In the genomic region with DNA sequence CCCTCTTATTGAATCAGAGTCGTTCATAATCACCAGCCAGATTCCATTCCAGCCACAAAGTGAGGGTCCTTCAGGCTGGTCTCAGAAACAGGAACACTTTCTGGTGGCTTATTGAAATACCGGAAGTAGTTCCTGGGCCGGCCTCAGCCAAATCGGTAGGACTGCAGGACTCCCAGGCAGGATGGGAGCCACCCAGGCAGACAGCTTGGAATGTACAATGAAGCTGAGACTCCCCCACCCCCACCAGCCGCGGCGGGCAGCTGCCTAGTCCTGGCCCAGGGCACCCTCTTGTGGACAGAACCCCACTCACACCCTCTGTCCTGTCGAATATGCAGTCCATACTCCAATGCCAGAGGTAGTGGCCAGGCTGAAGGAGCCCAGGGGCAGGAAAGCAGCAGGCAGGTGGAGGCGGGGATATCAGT, we compare ENCODE assay signal across 8 cellular contexts. TPM values are rescaled to one million over a fixed set of nuclear protein-coding genes. Genes with fewer than 3 reads are reported as not detected.
DNase-seq lines count a peak whose midpoint lies in the region; ATAC-seq and TF ChIP-seq lines count a peak whose summit lies in the region.

No MANE protein-coding gene starts in this region.

- CTCF ChIA-PET in WTC11 (lab: Charles Lee), result interaction anchor here (0.6 to 6.4 kb wide), 34 partner anchors 8 to 364 kb away, joined by 3 to 120 read pairs (median 5); partner anchors contain the start of gene MDFI
- CTCF ChIA-PET in mammary epithelial cell (lab: Charles Lee; ENCODE audit: low non-redundant PET), result interaction anchor here (0.6 kb wide), 1 partner anchor 53 kb away, joined by 3 read pairs; no protein-coding TSS in a partner anchor

- H3K4me2 ChIP-seq in mammary epithelial cell (ENCODE audit: insufficient read depth, low read depth, low read length), result no peak overlapping the region

- no peaks in the 10 kb centered on the region for H3K9me3 Mint-ChIP-seq in WTC11

- no peak overlapping the region for H3K9ac ChIP-seq in mammary epithelial cell (ENCODE audit: insufficient read depth, low read length)

- no peaks in the 10 kb centered on the region for H3K79me2 ChIP-seq in mammary epithelial cell (ENCODE audit: insufficient read depth, low read length)

- in situ Hi-C loops in mammary epithelial cell (cut with MboI; ENCODE audit: low sequenced_read_pairs in 2 of 2), result loop anchor here (5.0 to 25.0 kb wide), 3 partner anchors 80 to 320 kb away; no protein-coding TSS in a partner anchor

- H3K27ac Mint-ChIP-seq in WTC11, result peak overlapping the region; percentile 68; the same call in 1 of the 2 replicates

- no peaks in the 10 kb centered on the region for H4K20me1 ChIP-seq in mammary epithelial cell (ENCODE audit: insufficient read depth, low read length)

- H3K36me3 Mint-ChIP-seq in WTC11, result no peaks in the 10 kb centered on the region

- DNase-seq in Daoy (ENCODE audit: low read depth) (peak; percentile 96), NCI-H226 (peak; percentile 82), WTC11 (ENCODE audit: low spot score) (peak; percentile 96), mammary epithelial cell (peak; percentile 78), islet precursor cell (peak; percentile 99)
- DNase-seq in stimulated activated CD4-positive, alpha-beta T cell treated with anti-CD3 and anti-CD28 coated beads, Interleukin-15, amount 100 ng/mL, for 48 hours (ENCODE audit: low read depth in 2 of 2), result peak; percentile 52 to 75

- H3K4me1 Mint-ChIP-seq in WTC11, result peaks cover 47% of the 10 kb centered on the region

- peaks cover 3% of the 10 kb centered on the region for H3K36me3 ChIP-seq in mammary epithelial cell (ENCODE audit: insufficient read depth, low read length)

- POLR2A ChIA-PET in WTC11 (lab: Charles Lee), result interaction anchor here (0.8 to 2.0 kb wide), 2 partner anchors 43 to 79 kb away, joined by 7 to 8 read pairs; partner anchors contain the start of gene MDFI

- peak overlapping the region; percentile 67 for H2AFZ ChIP-seq in mammary epithelial cell (ENCODE audit: low read depth, low read length)

- no peak overlapping the region for H3K4me3 Mint-ChIP-seq in WTC11

- H3K9me3 ChIP-seq in mammary epithelial cell (replicated peaks; ENCODE audit: insufficient read depth, low read length), result no peaks in the 10 kb centered on the region

- peaks cover 13% of the 10 kb centered on the region for H3K27me3 Mint-ChIP-seq in WTC11 (ENCODE audit: low read depth)

- dilution Hi-C loops in mammary epithelial cell (cut with HindIII; ENCODE audit: low sequenced_read_pairs), result no loop called here

- no peak overlapping the region for H3K27ac ChIP-seq in mammary epithelial cell (ENCODE audit: insufficient read depth, low read depth, low read length)

- no peaks in the 10 kb centered on the region for H3K27me3 ChIP-seq in mammary epithelial cell (ENCODE audit: insufficient read depth, low read length)

- ATAC-seq in HG02973 (IDR thresholded peaks at IDR 0.05; ENCODE audit: unreplicated experiment) (peak; percentile 58), WTC11 (peak; percentile 82), HG03354 (IDR thresholded peaks at IDR 0.05; ENCODE audit: poor library complexity, severe bottlenecking, unreplicated experiment) (no peak)

- no peak overlapping the region for H3K4me3 ChIP-seq in mammary epithelial cell (replicated peaks in 1 of 3; ENCODE audit: insufficient read depth in 1 of 3, low read depth in 2 of 3, low read length in 3 of 3)

- intact Hi-C loops in mammary epithelial cell (cut with micrococcal nuclease), result loop anchor here (1.0 kb wide), 6 partner anchors 45 to 313 kb away; no protein-coding TSS in a partner anchor

- 14% methylated on average over 6 of the region's 9 CpGs for WGBS in mammary epithelial cell (ENCODE audit: low coverage, missing lambda C conversion rate)

- TF ChIP-seq CTCF in WTC11 (IDR thresholded peaks at IDR 0.05) (peak; percentile 74), mammary epithelial cell (conservative IDR thresholded peaks at IDR 0.05 in 1 of 2, IDR thresholded peaks at IDR 0.05 in 1 of 2; ENCODE audit: extremely low read depth in 1 of 2, insufficient read depth in 1 of 2, low read depth in 1 of 2, low read length in 2 of 2) (peak; percentile 72 to 92)

- BruUV-seq in mammary epithelial cell (replicated peaks; lab: Mats Ljungman, UMichigan), result no TSS peak

- H3K4me1 ChIP-seq in mammary epithelial cell (ENCODE audit: insufficient read depth, low read length), result peaks cover 3% of the 10 kb centered on the region

TF ChIP-seq in WTC11, 78 proteins besides CTCF, POLR2A, EP300 and RAD21:
- TF ChIP-seq ZNF423 (CRISPR knock-in tag; IDR thresholded peaks at IDR 0.05) (peak; percentile 19; the same call in 1 of the 2 replicates), ZNF138 (CRISPR knock-in tag; conservative IDR thresholded peaks at IDR 0.05) (no peak), ZNF281 (CRISPR knock-in tag; IDR thresholded peaks at IDR 0.05) (peak; percentile 91), RORB (CRISPR knock-in tag; IDR thresholded peaks at IDR 0.05) (no peak), GABPB1 (CRISPR knock-in tag; IDR thresholded peaks at IDR 0.05) (peak; percentile 20; the same call in 1 of the 2 replicates), SP1 (CRISPR knock-in tag; conservative IDR thresholded peaks at IDR 0.05) (0 out of 2 replicates have a peak, but pooled peaks have one; percentile 40), PRRX2 (CRISPR knock-in tag; IDR thresholded peaks at IDR 0.05) (no peak), TEAD1 (CRISPR knock-in tag; IDR thresholded peaks at IDR 0.05) (peak; percentile 90; the same call in 1 of the 2 replicates)
- TF ChIP-seq, protein P1, sequence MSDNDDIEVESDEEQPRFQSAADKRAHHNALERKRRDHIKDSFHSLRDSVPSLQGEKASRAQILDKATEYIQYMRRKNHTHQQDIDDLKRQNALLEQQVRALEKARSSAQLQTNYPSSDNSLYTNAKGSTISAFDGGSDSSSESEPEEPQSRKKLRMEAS (CRISPR knock-in tag; IDR thresholded peaks at IDR 0.05), result 0 out of 2 replicates have a peak, but pooled peaks have one; percentile 27

RNA-seq across cellular contexts. Expression of gene MDFI, which starts 43.8 kb away (rescaled TPM):
- 45.7 and 53.7 TPM in 2 replicates for total RNA-seq in Daoy (2014; rRNA removed; shearing (Covaris generic))
- total RNA-seq in WTC11 (2021) (63.2 to 86.2 TPM (median 74.6 TPM) in 3 replicates), mammary epithelial cell (100 to 1,000 TPM; 137 to 163 TPM)
- 121 TPM for polyA plus RNA-seq in mammary epithelial cell
- polyA minus RNA-seq in mammary epithelial cell, result 32.9 TPM

RNA-seq across cellular contexts. Expression of gene TFEB, which starts 53.3 kb away (rescaled TPM):
- 4.0 and 8.1 TPM in 2 replicates for total RNA-seq in Daoy (2014; rRNA removed; shearing (Covaris generic))
- 3.1 to 3.9 TPM (median 3.3 TPM) in 3 replicates for total RNA-seq in WTC11 (2021)
- 10 to 100 TPM; 25.9 to 29.0 TPM for total RNA-seq in mammary epithelial cell
- 10.9 TPM for polyA plus RNA-seq in mammary epithelial cell
- 10.8 TPM for polyA minus RNA-seq in mammary epithelial cell
